35 cellular contexts compared by ENCODE assay signal in genomic region chr7:25189197-25189596, GRCh38. TPM values are rescaled to one million over a fixed set of nuclear protein-coding genes. Genes with fewer than 3 reads are reported as not detected.
"Had no signal": no experiment of that assay in that cellular context is flagged by ENCODE, and none has a peak within 500 bp of the region (broad histone marks: within the 10 kb centered on the region; RNA-seq: fewer than 3 reads in every experiment).

No MANE protein-coding gene starts in this region.

- H3K27me3 Mint-ChIP-seq: progenitor cell of endocrine pancreas; stimulated activated naive CD8-positive, alpha-beta T cell treated with anti-CD3 and anti-CD28 coated beads, Interleukin-15, amount 100 ng/mL, for 72 hours; type B pancreatic cell had no signal

- H3K4me2 ChIP-seq: smooth muscle cell had no signal

- H3K4me1 ChIP-seq: parathyroid adenoma, psoas muscle, spleen, suprapubic skin, testis, tibial artery, transverse colon, upper lobe of right lung, uterus had no signal

- H3K4me3 ChIP-seq: ovary, psoas muscle, skin epidermis, smooth muscle cell, spleen, suprapubic skin, testis, tibial artery, transverse colon, upper lobe of right lung, uterus had no signal

- ATAC-seq: naive thymus-derived CD8-positive, alpha-beta T cell; psoas muscle; sciatic nerve; stimulated activated memory B cell treated with anti-CD40 and anti-IgM and Interleukin-4, amounts not matched to agents 10 μg/mL and 1 μg/mL and 100 μg/mL, for 72 hours; stimulated activated naive CD8-positive, alpha-beta T cell treated with anti-CD3 and anti-CD28 coated beads, Interleukin-15, amount 100 ng/mL, for 72 hours; stimulated activated naive CD8-positive, alpha-beta T cell treated with anti-CD3 and anti-CD28 coated beads, Interleukin-15, Interleukin-2, amounts not matched to agents 100 U/mL and 50 U/mL, for 24 hours; upper lobe of right lung had no signal

- H3K27ac Mint-ChIP-seq: naive thymus-derived CD8-positive, alpha-beta T cell; natural killer cell treated with Interleukin-12 subunit alpha and Interleukin-12 subunit beta and Interleukin-15 and Interleukin-18, amount 100 ng/mL, for 72 hours; nephron progenitor cell; progenitor cell of endocrine pancreas; stimulated activated memory B cell treated with anti-CD40 and anti-IgM and Interleukin-4, amounts not matched to agents 10 μg/mL and 1 μg/mL and 100 μg/mL, for 72 hours; stimulated activated naive CD8-positive, alpha-beta T cell treated with anti-CD3 and anti-CD28 coated beads, Interleukin-15, amount 100 ng/mL, for 72 hours; type B pancreatic cell had no signal

- H3K4me3 Mint-ChIP-seq: naive thymus-derived CD8-positive, alpha-beta T cell; natural killer cell treated with Interleukin-12 subunit alpha and Interleukin-12 subunit beta and Interleukin-15 and Interleukin-18, amount 100 ng/mL, for 72 hours; nephron progenitor cell; neural crest cell; stimulated activated memory B cell treated with anti-CD40 and anti-IgM and Interleukin-4, amounts not matched to agents 10 μg/mL and 1 μg/mL and 100 μg/mL, for 72 hours; stimulated activated naive CD8-positive, alpha-beta T cell treated with anti-CD3 and anti-CD28 coated beads, Interleukin-15, amount 100 ng/mL, for 72 hours; type B pancreatic cell had no signal

- H3K79me2 ChIP-seq: parathyroid adenoma had no signal

- H3K36me3 Mint-ChIP-seq: natural killer cell treated with Interleukin-12 subunit alpha and Interleukin-12 subunit beta and Interleukin-15 and Interleukin-18, amount 100 ng/mL, for 72 hours; stimulated activated memory B cell treated with anti-CD40 and anti-IgM and Interleukin-4, amounts not matched to agents 10 μg/mL and 1 μg/mL and 100 μg/mL, for 72 hours; type B pancreatic cell had no signal

- H3K27me3 ChIP-seq: ovary, suprapubic skin, testis, tibial artery, transverse colon, upper lobe of right lung, uterus had no signal

- H3K4me1 Mint-ChIP-seq: naive thymus-derived CD8-positive, alpha-beta T cell; stimulated activated memory B cell treated with anti-CD40 and anti-IgM and Interleukin-4, amounts not matched to agents 10 μg/mL and 1 μg/mL and 100 μg/mL, for 72 hours; stimulated activated naive CD8-positive, alpha-beta T cell treated with anti-CD3 and anti-CD28 coated beads, Interleukin-15, amount 100 ng/mL, for 72 hours had no signal

- H3K9me3 Mint-ChIP-seq: natural killer cell treated with Interleukin-12 subunit alpha and Interleukin-12 subunit beta and Interleukin-15 and Interleukin-18, amount 100 ng/mL, for 72 hours; neural crest cell; stimulated activated memory B cell treated with anti-CD40 and anti-IgM and Interleukin-4, amounts not matched to agents 10 μg/mL and 1 μg/mL and 100 μg/mL, for 72 hours; stimulated activated naive CD8-positive, alpha-beta T cell treated with anti-CD3 and anti-CD28 coated beads, Interleukin-15, amount 100 ng/mL, for 72 hours; type B pancreatic cell had no signal

- H3K27ac ChIP-seq: ovary, parathyroid adenoma, psoas muscle, skin epidermis, spleen, suprapubic skin, testis, tibial artery, transverse colon, upper lobe of right lung, uterus had no signal

- DNase-seq: naive thymus-derived CD8-positive, alpha-beta T cell; nephron progenitor cell; occipital lobe; ovary; posterior cingulate gyrus; psoas muscle; right cardiac atrium; spleen; stimulated activated CD4-positive, alpha-beta T cell treated with anti-CD3 and anti-CD28 coated beads, Interleukin-12 subunit alpha, Interleukin-12 subunit beta, amount 100 ng/mL, for 4 hours; stimulated activated CD4-positive, alpha-beta T cell treated with anti-CD3 and anti-CD28 coated beads, Interleukin-1b, Interleukin-23, amount 100 ng/mL, for 48 hours; stimulated activated CD4-positive, alpha-beta T cell treated with anti-CD3 and anti-CD28 coated beads, Interleukin-4, amount 100 ng/mL, for 1 hour; stimulated activated CD4-positive, alpha-beta T cell treated with anti-CD3 and anti-CD28 coated beads, Interleukin-4, amount 100 ng/mL, for 4 hours; stimulated activated CD8-positive, alpha-beta memory T cell treated with anti-CD3 and anti-CD28 coated beads, Interleukin-4, amount 100 ng/mL, for 48 hours; stimulated activated naive CD4-positive, alpha-beta T cell; stimulated activated naive CD8-positive, alpha-beta T cell treated with anti-CD3 and anti-CD28 coated beads, Interleukin-15, amount 100 ng/mL, for 72 hours; stimulated activated naive CD8-positive, alpha-beta T cell treated with anti-CD3 and anti-CD28 coated beads, Interleukin-15, Interleukin-2, amounts not matched to agents 100 U/mL and 50 U/mL, for 24 hours; substantia nigra; testis; tibial artery; transverse colon; upper lobe of right lung; uterus had no signal

- H3K36me3 ChIP-seq: ovary, spleen, suprapubic skin, tibial artery, transverse colon, upper lobe of right lung, uterus had no signal

- H3K9me3 ChIP-seq: ovary, psoas muscle, suprapubic skin, testis, tibial artery, transverse colon, upper lobe of right lung, uterus had no signal

- H2AFZ ChIP-seq: parathyroid adenoma had no signal

RNA-seq across cellular contexts. Expression of gene NPVF, which starts 39.1 kb away (rescaled TPM):
- total RNA-seq: naive thymus-derived CD8-positive, alpha-beta T cell; natural killer cell treated with Interleukin-12 subunit alpha and Interleukin-12 subunit beta and Interleukin-15 and Interleukin-18, amount 100 ng/mL, for 72 hours; neural crest cell; occipital lobe; osteoblast; ovary; progenitor cell of endocrine pancreas; psoas muscle; renal cortical epithelial cell; right cardiac atrium; sciatic nerve; smooth muscle cell; spleen; suprapubic skin; testis; transverse colon; upper lobe of right lung; urinary bladder; uterus had no signal
- polyA plus RNA-seq: naive thymus-derived CD8-positive, alpha-beta T cell; ovary; psoas muscle; right cardiac atrium; smooth muscle cell; spleen; urinary bladder had no signal
